Comparison of ENCODE assay signal across 8 cellular contexts in genomic region chr1:150876111-150876434, GRCh38. TPM values are rescaled to one million over a fixed set of nuclear protein-coding genes. Genes with fewer than 3 reads are reported as not detected.
DNase-seq lines count a peak whose midpoint lies in the region; ATAC-seq and TF ChIP-seq lines count a peak whose summit lies in the region.

No MANE protein-coding gene starts in this region.

- peak overlapping the region; percentile 48 to 98 (median 89) for H3K4me3 ChIP-seq in heart right ventricle

- peak; percentile 46 to 57 for ATAC-seq in activated T-cell treated with anti-CD3 and anti-CD28 coated beads, Interleukin-2, amount 50 U/mL, for 4 hours
- ATAC-seq in HG02870 (IDR thresholded peaks at IDR 0.05; ENCODE audit: unreplicated experiment), result peak; percentile 19
- peak; percentile 48 for ATAC-seq in activated T-helper 17 cell treated with anti-CD3 and anti-CD28 coated beads, Interleukin-2, amount 50 U/mL, for 72 hours (replicated peaks)
- peak; percentile 62 to 82 (median 66) for ATAC-seq in heart right ventricle
- no peak for ATAC-seq in GM21737 (IDR thresholded peaks at IDR 0.05; ENCODE audit: unreplicated experiment)

- intact Hi-C loops in heart right ventricle (cut with DNase I), result loop anchor here in 6 of 10 donors (2.0 to 10.0 kb wide), 6 partner anchors 46 to 101 kb away; partner anchors contain the start of genes SETDB1 (in 3 of the 6) and CERS2 (in 2 of the 6)

- H3K27me3 Mint-ChIP-seq in activated T-cell treated with anti-CD3 and anti-CD28 coated beads, Interleukin-2, amount 50 U/mL, for 4 hours (ENCODE audit: low read depth), result no peaks in the 10 kb centered on the region
- H3K27me3 Mint-ChIP-seq in activated T-helper 17 cell treated with anti-CD3 and anti-CD28 coated beads, Interleukin-2, amount 50 U/mL, for 72 hours, result no peaks in the 10 kb centered on the region
- no peaks in the 10 kb centered on the region for H3K27me3 Mint-ChIP-seq in progenitor cell of endocrine pancreas

- peaks cover 28% of the 10 kb centered on the region for H3K4me1 Mint-ChIP-seq in activated T-cell treated with anti-CD3 and anti-CD28 coated beads, Interleukin-2, amount 50 U/mL, for 4 hours (ENCODE audit: low read depth)
- peaks cover 13% of the 10 kb centered on the region for H3K4me1 Mint-ChIP-seq in activated T-helper 17 cell treated with anti-CD3 and anti-CD28 coated beads, Interleukin-2, amount 50 U/mL, for 72 hours
- peaks cover 17% of the 10 kb centered on the region for H3K4me1 Mint-ChIP-seq in progenitor cell of endocrine pancreas (ENCODE audit: low read depth)

- H3K4me1 ChIP-seq in heart right ventricle, result peaks cover 0 to 45% (median 22%) of the 10 kb centered on the region in 9 donors

- no peaks in the 10 kb centered on the region for H3K9me3 ChIP-seq in heart right ventricle

- peaks cover 7% of the 10 kb centered on the region for H3K36me3 Mint-ChIP-seq in activated T-cell treated with anti-CD3 and anti-CD28 coated beads, Interleukin-2, amount 50 U/mL, for 4 hours (ENCODE audit: insufficient read depth)
- H3K36me3 Mint-ChIP-seq in activated T-helper 17 cell treated with anti-CD3 and anti-CD28 coated beads, Interleukin-2, amount 50 U/mL, for 72 hours (ENCODE audit: low read depth), result peaks cover 33% of the 10 kb centered on the region
- H3K36me3 Mint-ChIP-seq in progenitor cell of endocrine pancreas (ENCODE audit: insufficient read depth), result peaks cover 2% of the 10 kb centered on the region

- no peak for TF ChIP-seq CTCF in heart right ventricle (IDR thresholded peaks at IDR 0.05)
- TF ChIP-seq CTCF in progenitor cell of endocrine pancreas (IDR thresholded peaks at IDR 0.05; ENCODE audit: unreplicated experiment), result no peak

- peaks cover 0 to 27% (median 0%) of the 10 kb centered on the region in 9 donors for H3K36me3 ChIP-seq in heart right ventricle

- peak overlapping the region; percentile 92 for H3K4me3 Mint-ChIP-seq in activated T-cell treated with anti-CD3 and anti-CD28 coated beads, Interleukin-2, amount 50 U/mL, for 4 hours
- peak overlapping the region; percentile 96 for H3K4me3 Mint-ChIP-seq in activated T-helper 17 cell treated with anti-CD3 and anti-CD28 coated beads, Interleukin-2, amount 50 U/mL, for 72 hours
- peak overlapping the region; percentile 92 for H3K4me3 Mint-ChIP-seq in progenitor cell of endocrine pancreas (ENCODE audit: low read depth)

- DNase-seq in activated T-cell treated with anti-CD3 and anti-CD28 coated beads, Interleukin-2, amount 50 U/mL, for 4 hours, result no peak
- DNase-seq in activated T-cell treated with anti-CD3 and anti-CD28 coated beads, Interleukin-2, amount 50 U/mL, for 48 hours, result no peak
- DNase-seq in NCI-H345 treated with DMSO at 0.1 percent for 48 hours (lab: John Stamatoyannopoulos, UW; ENCODE audit: unreplicated experiment), result peak; percentile 79
- DNase-seq in heart right ventricle, result no peak
- DNase-seq in progenitor cell of endocrine pancreas (ENCODE audit: low spot score, unreplicated experiment), result no peak

- H3K27me3 ChIP-seq in heart right ventricle, result no peaks in the 10 kb centered on the region

- H3K27ac ChIP-seq in heart right ventricle, result peak overlapping the region; percentile 87 to 99 (median 96)

- peak overlapping the region; percentile 95 for H3K27ac Mint-ChIP-seq in activated T-helper 17 cell treated with anti-CD3 and anti-CD28 coated beads, Interleukin-2, amount 50 U/mL, for 72 hours
- H3K27ac Mint-ChIP-seq in progenitor cell of endocrine pancreas, result peak overlapping the region; percentile 87

- no peaks in the 10 kb centered on the region for H3K9me3 Mint-ChIP-seq in activated T-cell treated with anti-CD3 and anti-CD28 coated beads, Interleukin-2, amount 50 U/mL, for 4 hours
- no peaks in the 10 kb centered on the region for H3K9me3 Mint-ChIP-seq in activated T-helper 17 cell treated with anti-CD3 and anti-CD28 coated beads, Interleukin-2, amount 50 U/mL, for 72 hours
- H3K9me3 Mint-ChIP-seq in progenitor cell of endocrine pancreas (ENCODE audit: low read depth), result no peaks in the 10 kb centered on the region

- 0 to 1% methylated on average over 20 to 21 of the region's 21 CpGs for WGBS in heart right ventricle, 2 donors

RNA-seq across cellular contexts. Expression of gene ARNT, which starts 0.3 kb away (rescaled TPM):
- total RNA-seq in activated T-cell treated with anti-CD3 and anti-CD28 coated beads, Interleukin-2, amount 50 U/mL, for 4 hours, result 10 to 100 TPM; 20.1 to 24.6 (median 22.6) TPM
- total RNA-seq in activated T-helper 17 cell treated with anti-CD3 and anti-CD28 coated beads, Interleukin-2, amount 50 U/mL, for 72 hours, result 10 to 100 TPM; 28.4 to 50.4 TPM
- total RNA-seq in heart right ventricle, result 10 to 100 TPM; 30.4 to 38.3 (median 33.3) TPM
- polyA plus RNA-seq in heart right ventricle, result 10 to 100 TPM; 10.4 to 16.3 TPM
- 39.0 and 40.9 TPM in 2 replicates for total RNA-seq in progenitor cell of endocrine pancreas

RNA-seq across cellular contexts. Expression of gene CTXND2, which starts 10.9 kb away (rescaled TPM):
- not detected for total RNA-seq in activated T-cell treated with anti-CD3 and anti-CD28 coated beads, Interleukin-2, amount 50 U/mL, for 4 hours
- total RNA-seq in activated T-helper 17 cell treated with anti-CD3 and anti-CD28 coated beads, Interleukin-2, amount 50 U/mL, for 72 hours, result not detected
- not detected for total RNA-seq in heart right ventricle
- not detected for polyA plus RNA-seq in heart right ventricle
- total RNA-seq in progenitor cell of endocrine pancreas, result not detected in 2 replicates

RNA-seq across cellular contexts. Expression of gene SETDB1, which starts 50.1 kb away (rescaled TPM):
- total RNA-seq in activated T-cell treated with anti-CD3 and anti-CD28 coated beads, Interleukin-2, amount 50 U/mL, for 4 hours, result 10 to 100 TPM; 37.0 to 40.7 (median 40.7) TPM
- total RNA-seq in activated T-helper 17 cell treated with anti-CD3 and anti-CD28 coated beads, Interleukin-2, amount 50 U/mL, for 72 hours, result 10 to 100 TPM; 49.3 to 74.3 TPM
- 10 to 100 TPM; 14.5 to 23.8 (median 17.6) TPM for total RNA-seq in heart right ventricle
- polyA plus RNA-seq in heart right ventricle, result 10 to 100 TPM in 1 of 2 donors, 1 to 10 TPM in 1; 9.1 to 20.9 TPM
- 110 TPM in 2 replicates for total RNA-seq in progenitor cell of endocrine pancreas
